In the genomic region with DNA sequence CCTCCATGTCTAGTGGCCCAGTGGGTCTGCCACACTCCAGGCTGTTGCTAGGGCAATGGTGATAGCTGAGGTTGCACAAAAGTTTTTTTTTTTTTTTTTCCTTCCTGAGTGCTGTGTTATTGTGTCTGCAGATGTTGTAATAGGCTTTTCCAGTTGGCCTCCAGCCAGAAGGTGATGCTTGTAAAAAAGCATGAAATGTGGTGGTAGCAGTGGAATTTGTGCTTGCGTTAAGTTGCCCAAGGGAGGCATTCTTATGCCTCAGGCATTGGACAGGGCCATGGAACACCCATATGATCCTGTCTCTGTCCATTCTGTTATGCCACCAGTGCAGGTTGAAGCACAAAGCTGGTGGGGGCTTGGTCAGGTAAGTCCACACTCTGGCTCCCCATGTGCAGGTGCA, we compare ENCODE assay signal across 21 cellular contexts.
DNase-seq lines count a peak whose midpoint lies in the region; ATAC-seq and TF ChIP-seq lines count a peak whose summit lies in the region.
"Had no signal": no experiment of that assay in that cellular context is flagged by ENCODE, and none has a peak within 500 bp of the region (broad histone marks: within the 10 kb centered on the region; RNA-seq: fewer than 3 reads in every experiment).

No MANE protein-coding gene starts in this region.

- H3K4me1 Mint-ChIP-seq in stimulated activated naive B cell treated with anti-CD40 and anti-IgM and Interleukin-4, amounts not matched to agents 10 μg/mL and 1 μg/mL and 100 μg/mL, for 72 hours = no peaks in the 10 kb centered on the region
- no peaks in the 10 kb centered on the region for H3K4me1 Mint-ChIP-seq in endothelial cell (ENCODE audit: unreplicated experiment)

- no peaks in the 10 kb centered on the region for H3F3A ChIP-seq in PC-9 (ENCODE audit: insufficient read depth, low read depth)

- no peaks in the 10 kb centered on the region for H3K27me3 Mint-ChIP-seq in stimulated activated naive B cell treated with anti-CD40 and anti-IgM and Interleukin-4, amounts not matched to agents 10 μg/mL and 1 μg/mL and 100 μg/mL, for 72 hours
- peaks cover 2% of the 10 kb centered on the region for H3K27me3 Mint-ChIP-seq in endothelial cell (ENCODE audit: unreplicated experiment)

- no peaks in the 10 kb centered on the region for H3K79me2 ChIP-seq in PC-9 (ENCODE audit: low read depth)

- peaks cover 0 to 5% of the 10 kb centered on the region in 2 donors for H3K9me3 Mint-ChIP-seq in stimulated activated naive B cell treated with anti-CD40 and anti-IgM and Interleukin-4, amounts not matched to agents 10 μg/mL and 1 μg/mL and 100 μg/mL, for 72 hours
- peaks cover 5% of the 10 kb centered on the region for H3K9me3 Mint-ChIP-seq in endothelial cell (ENCODE audit: unreplicated experiment)

- no peak for ATAC-seq in stimulated activated naive B cell treated with anti-CD40 and anti-IgM and Interleukin-4, amounts not matched to agents 10 μg/mL and 1 μg/mL and 100 μg/mL, for 72 hours (replicated peaks)
- ATAC-seq in sciatic nerve = no peak
- no peak for ATAC-seq in GM18907 (IDR thresholded peaks at IDR 0.05; ENCODE audit: unreplicated experiment)
- ATAC-seq: activated naive CD4-positive, alpha-beta T cell treated with anti-CD3 and anti-CD28 coated beads, Interleukin-2, amount 50 U/mL, for 72 hours; Panc1; pancreas had no signal

- H4K20me1 ChIP-seq in PC-9 (ENCODE audit: insufficient read depth) = no peaks in the 10 kb centered on the region

- H3K36me3 Mint-ChIP-seq in stimulated activated naive B cell treated with anti-CD40 and anti-IgM and Interleukin-4, amounts not matched to agents 10 μg/mL and 1 μg/mL and 100 μg/mL, for 72 hours = no peaks in the 10 kb centered on the region
- no peaks in the 10 kb centered on the region for H3K36me3 Mint-ChIP-seq in endothelial cell (ENCODE audit: low read depth, unreplicated experiment)
- H3K36me3 Mint-ChIP-seq: activated naive CD4-positive, alpha-beta T cell treated with anti-CD3 and anti-CD28 coated beads, Interleukin-2, amount 50 U/mL, for 72 hours had no signal

- no peak overlapping the region for H2AFZ ChIP-seq in PC-9

- POLR2A ChIA-PET in PC-9 (lab: Charles Lee; ENCODE audit: unreplicated experiment) = no interaction called here

- H3K27ac ChIP-seq in PC-9 = no peak overlapping the region
- H3K27ac ChIP-seq: cardiac muscle cell, pancreas, skin epidermis, thoracic aorta had no signal

- no peaks in the 10 kb centered on the region for H3K9me3 ChIP-seq in PC-9 (ENCODE audit: insufficient read depth, low read depth)
- H3K9me3 ChIP-seq: pancreas, thoracic aorta had no signal

- DNase-seq in A172 (ENCODE audit: low spot score) (peak; percentile 51), HS-5 (ENCODE audit: low read depth) (peak; percentile 37), PC-9 (peak; percentile 38 to 50), epithelial cell of proximal tubule (ENCODE audit: low read depth) (peak; percentile 22), sciatic nerve (ENCODE audit: low spot score) (no peak), endothelial cell (ENCODE audit: low spot score) (no peak)
- no peak for DNase-seq in stimulated activated naive B cell treated with anti-CD40 and anti-IgM and Interleukin-4, amounts not matched to agents 10 μg/mL and 1 μg/mL and 100 μg/mL, for 72 hours
- DNase-seq: activated CD4-positive, alpha-beta T cell treated with anti-CD3 and anti-CD28 coated beads, Interleukin-2, amount 50 U/mL, for 4 hours; AML-193; effector CD8-positive, alpha-beta T cell; foreskin melanocyte; NCI-H1694 treated with DMSO at 0.1 percent for 48 hours; stimulated activated CD4-positive, alpha-beta T cell treated with anti-CD3 and anti-CD28 coated beads, Interleukin-4, amount 100 ng/mL, for 4 hours; SW 1271 had no signal

- no peaks in the 10 kb centered on the region for H3K9me2 ChIP-seq in PC-9 (ENCODE audit: insufficient read depth)

- no peak overlapping the region for H3K4me3 Mint-ChIP-seq in stimulated activated naive B cell treated with anti-CD40 and anti-IgM and Interleukin-4, amounts not matched to agents 10 μg/mL and 1 μg/mL and 100 μg/mL, for 72 hours
- no peak overlapping the region for H3K4me3 Mint-ChIP-seq in endothelial cell (ENCODE audit: unreplicated experiment)

- no peaks in the 10 kb centered on the region for H3K4me1 ChIP-seq in PC-9 (replicated peaks; ENCODE audit: insufficient read depth)
- H3K4me1 ChIP-seq: pancreas had no signal

- no TSS peak for BruUV-seq in PC-9 (replicated peaks; lab: Mats Ljungman, UMichigan)

- H3K27me3 ChIP-seq in PC-9 (ENCODE audit: insufficient read depth, low read depth) = no peaks in the 10 kb centered on the region
- H3K27me3 ChIP-seq: cardiac muscle cell had no signal

- TF ChIP-seq CTCF in PC-9 (conservative IDR thresholded peaks at IDR 0.05) (no peak), epithelial cell of proximal tubule (conservative IDR thresholded peaks at IDR 0.05; ENCODE audit: low read depth, low read length) (no peak), endothelial cell (IDR thresholded peaks at IDR 0.05; ENCODE audit: unreplicated experiment) (no peak)

- no peaks in the 10 kb centered on the region for H3K36me3 ChIP-seq in PC-9 (ENCODE audit: low read depth)
- H3K36me3 ChIP-seq: cardiac muscle cell, pancreas, thoracic aorta had no signal

- H3K4me3 ChIP-seq in PC-9 = no peak overlapping the region
- H3K4me3 ChIP-seq in epithelial cell of proximal tubule (ENCODE audit: low read depth, low read length) = no peak overlapping the region
- H3K4me3 ChIP-seq: cardiac muscle cell, pancreas, skin epidermis, thoracic aorta had no signal

- no peak overlapping the region for H3K27ac Mint-ChIP-seq in stimulated activated naive B cell treated with anti-CD40 and anti-IgM and Interleukin-4, amounts not matched to agents 10 μg/mL and 1 μg/mL and 100 μg/mL, for 72 hours
- H3K27ac Mint-ChIP-seq in endothelial cell (ENCODE audit: unreplicated experiment) = no peak overlapping the region
- H3K27ac Mint-ChIP-seq: activated naive CD4-positive, alpha-beta T cell treated with anti-CD3 and anti-CD28 coated beads, Interleukin-2, amount 50 U/mL, for 72 hours had no signal

- no peak overlapping the region for H3K4me2 ChIP-seq in PC-9

- CTCF ChIA-PET in PC-9 (lab: Charles Lee) = no interaction called here

- intact Hi-C loops in PC-9 (cut with micrococcal nuclease; ENCODE audit: unreplicated experiment) (no loop called here), sciatic nerve (cut with DNase I) (no loop called here)

Comparison
In these comparisons a context has a peak if more than half of its experiments do, and no peak if none do; other contexts are left out.
1. DNase-seq: peak in A172 (single experiment), HS-5 (single experiment), PC-9 (2 of 2) and epithelial cell of proximal tubule (single experiment); none in stimulated activated naive B cell treated with anti-CD40 and anti-IgM and Interleukin-4, amounts not matched to agents 10 μg/mL and 1 μg/mL and 100 μg/mL, for 72 hours (single experiment), sciatic nerve (single experiment) and endothelial cell (single experiment).